ENCODE assay signal across 8 cellular contexts in the genomic region with DNA sequence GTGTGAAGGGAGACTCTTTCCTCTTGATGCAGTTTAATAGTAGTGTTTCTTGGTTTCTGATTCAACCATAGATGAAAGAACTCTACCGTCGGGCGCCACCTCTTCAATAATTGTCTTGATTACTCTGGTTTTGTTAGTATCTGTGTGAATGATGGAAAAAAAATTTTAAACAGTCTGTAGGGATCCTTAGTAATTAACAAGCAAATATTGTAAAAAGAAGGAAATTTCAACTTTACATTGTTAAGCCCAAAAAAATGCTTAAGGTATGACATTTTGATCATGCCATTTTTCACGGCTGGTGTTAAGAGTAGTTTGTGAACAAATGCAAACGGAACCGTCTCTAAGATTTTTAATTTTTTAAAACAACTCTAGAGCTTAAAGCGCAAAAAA. TPM values are rescaled to one million over a fixed set of nuclear protein-coding genes. Genes with fewer than 3 reads are reported as not detected.
DNase-seq lines count a peak whose midpoint lies in the region; ATAC-seq and TF ChIP-seq lines count a peak whose summit lies in the region.

No MANE protein-coding gene starts in this region.

- H3K9me3 Mint-ChIP-seq in activated T-cell treated with anti-CD3 and anti-CD28 coated beads, Interleukin-2, amount 50 U/mL, for 24 hours: no peaks in the 10 kb centered on the region

- DNase-seq in activated T-cell treated with anti-CD3 and anti-CD28 coated beads, Interleukin-2, amount 50 U/mL, for 24 hours: no peak
- no peak for DNase-seq in activated T-cell treated with anti-CD3 and anti-CD28 coated beads for 4 hours
- no peak for DNase-seq in ascending aorta (ENCODE audit: low spot score in 2 of 2)
- DNase-seq in tibial artery: no peak

- intact Hi-C loops in ascending aorta (cut with DNase I) (loop anchor here (5.0 kb wide), 1 partner anchor 849 kb away; no protein-coding TSS in a partner anchor), tibial artery (cut with DNase I; ENCODE audit: low total_unique reads) (no loop called here)

- peak overlapping the region; percentile 95 for H3K4me3 Mint-ChIP-seq in activated T-cell treated with anti-CD3 and anti-CD28 coated beads, Interleukin-2, amount 50 U/mL, for 24 hours

- no peak for TF ChIP-seq RAD21 in liver (IDR thresholded peaks at IDR 0.05)

- H3K36me3 Mint-ChIP-seq in activated T-cell treated with anti-CD3 and anti-CD28 coated beads, Interleukin-2, amount 50 U/mL, for 24 hours (ENCODE audit: low read depth): peaks cover 38% of the 10 kb centered on the region

- H3K4me1 ChIP-seq in ascending aorta (peaks cover 0 to 8% of the 10 kb centered on the region in 2 donors), liver (ENCODE audit: control insufficient read depth in 4 of 4, insufficient read depth in 4 of 4, low read length in 3 of 4) (peaks cover 0 to 11% (median 8%) of the 10 kb centered on the region in 4 donors), tibial artery (peaks cover 0 to 14% (median 3%) of the 10 kb centered on the region in 4 donors)

- H3K36me3 ChIP-seq in ascending aorta (peaks cover 0 to 9% of the 10 kb centered on the region in 2 donors), liver (ENCODE audit: control insufficient read depth in 4 of 4, insufficient read depth in 3 of 4, low read depth in 1 of 4, low read length in 3 of 4) (peaks cover 0 to 3% (median 1%) of the 10 kb centered on the region in 4 donors), tibial artery (peaks cover 0 to 14% (median 11%) of the 10 kb centered on the region in 3 donors)

- 23% methylated on average over 7 of the region's 7 CpGs for WGBS in liver

- peaks cover 29% of the 10 kb centered on the region for H3K4me1 Mint-ChIP-seq in activated T-cell treated with anti-CD3 and anti-CD28 coated beads, Interleukin-2, amount 50 U/mL, for 24 hours (ENCODE audit: low read depth)

- H3K4me3 ChIP-seq in ascending aorta (peak overlapping the region; percentile 79 to 92), liver (ENCODE audit: low read depth in 1 of 3, low read length in 3 of 3) (peak overlapping the region; percentile 81 to 97 (median 96)), tibial artery (peak overlapping the region; percentile 60 to 77)

- peak overlapping the region; percentile 96 for H3K27ac Mint-ChIP-seq in activated T-cell treated with anti-CD3 and anti-CD28 coated beads, Interleukin-2, amount 50 U/mL, for 24 hours

- H3K27ac ChIP-seq in ascending aorta (peak overlapping the region; percentile 81 to 91), liver (ENCODE audit: low read depth in 1 of 2, low read length in 2 of 2) (peak overlapping the region; percentile 90 to 93), tibial artery (peak overlapping the region; percentile 74 to 88)

- TF ChIP-seq CTCF in ascending aorta (IDR thresholded peaks at IDR 0.05): no peak
- TF ChIP-seq CTCF in liver (IDR thresholded peaks at IDR 0.05; ENCODE audit: low read depth, low read length, missing input control): no peak
- TF ChIP-seq CTCF in tibial artery (IDR thresholded peaks at IDR 0.05): no peak

- H3K27me3 Mint-ChIP-seq in activated T-cell treated with anti-CD3 and anti-CD28 coated beads, Interleukin-2, amount 50 U/mL, for 24 hours: peaks cover 18% of the 10 kb centered on the region

- H3K27me3 ChIP-seq in ascending aorta (no peaks in the 10 kb centered on the region), liver (ENCODE audit: control insufficient read depth in 4 of 4, insufficient read depth in 4 of 4, low read length in 3 of 4) (no peaks in the 10 kb centered on the region), tibial artery (no peaks in the 10 kb centered on the region)

- no peaks in the 10 kb centered on the region for H3K9me3 ChIP-seq in ascending aorta
- H3K9me3 ChIP-seq in liver (ENCODE audit: control insufficient read depth in 4 of 4, low read length in 3 of 4): no peaks in the 10 kb centered on the region
- no peaks in the 10 kb centered on the region for H3K9me3 ChIP-seq in tibial artery

- H3K9ac ChIP-seq in liver (ENCODE audit: low read depth in 1 of 2, low read length in 2 of 2): peak overlapping the region in 1 of 2 donors; percentile 50

- ATAC-seq in GM21576 (IDR thresholded peaks at IDR 0.05; ENCODE audit: unreplicated experiment) (no peak), GM19455 (IDR thresholded peaks at IDR 0.05; ENCODE audit: unreplicated experiment) (no peak), GM19035 (IDR thresholded peaks at IDR 0.05; ENCODE audit: unreplicated experiment) (no peak)

TF ChIP-seq in liver, 16 proteins besides CTCF, POLR2A, EP300 and RAD21:
- TF ChIP-seq HNF4A (conservative IDR thresholded peaks at IDR 0.05): no peak
- TF ChIP-seq, protein P1, sequence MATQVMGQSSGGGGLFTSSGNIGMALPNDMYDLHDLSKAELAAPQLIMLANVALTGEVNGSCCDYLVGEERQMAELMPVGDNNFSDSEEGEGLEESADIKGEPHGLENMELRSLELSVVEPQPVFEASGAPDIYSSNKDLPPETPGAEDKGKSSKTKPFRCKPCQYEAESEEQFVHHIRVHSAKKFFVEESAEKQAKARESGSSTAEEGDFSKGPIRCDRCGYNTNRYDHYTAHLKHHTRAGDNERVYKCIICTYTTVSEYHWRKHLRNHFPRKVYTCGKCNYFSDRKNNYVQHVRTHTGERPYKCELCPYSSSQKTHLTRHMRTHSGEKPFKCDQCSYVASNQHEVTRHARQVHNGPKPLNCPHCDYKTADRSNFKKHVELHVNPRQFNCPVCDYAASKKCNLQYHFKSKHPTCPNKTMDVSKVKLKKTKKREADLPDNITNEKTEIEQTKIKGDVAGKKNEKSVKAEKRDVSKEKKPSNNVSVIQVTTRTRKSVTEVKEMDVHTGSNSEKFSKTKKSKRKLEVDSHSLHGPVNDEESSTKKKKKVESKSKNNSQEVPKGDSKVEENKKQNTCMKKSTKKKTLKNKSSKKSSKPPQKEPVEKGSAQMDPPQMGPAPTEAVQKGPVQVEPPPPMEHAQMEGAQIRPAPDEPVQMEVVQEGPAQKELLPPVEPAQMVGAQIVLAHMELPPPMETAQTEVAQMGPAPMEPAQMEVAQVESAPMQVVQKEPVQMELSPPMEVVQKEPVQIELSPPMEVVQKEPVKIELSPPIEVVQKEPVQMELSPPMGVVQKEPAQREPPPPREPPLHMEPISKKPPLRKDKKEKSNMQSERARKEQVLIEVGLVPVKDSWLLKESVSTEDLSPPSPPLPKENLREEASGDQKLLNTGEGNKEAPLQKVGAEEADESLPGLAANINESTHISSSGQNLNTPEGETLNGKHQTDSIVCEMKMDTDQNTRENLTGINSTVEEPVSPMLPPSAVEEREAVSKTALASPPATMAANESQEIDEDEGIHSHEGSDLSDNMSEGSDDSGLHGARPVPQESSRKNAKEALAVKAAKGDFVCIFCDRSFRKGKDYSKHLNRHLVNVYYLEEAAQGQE (IDR thresholded peaks at IDR 0.05): no peak
- TF ChIP-seq YY1 (IDR thresholded peaks at IDR 0.05): no peak
- TF ChIP-seq FOXA2 (IDR thresholded peaks at IDR 0.05): no peak
- no peak for TF ChIP-seq MAX (IDR thresholded peaks at IDR 0.05)
- no peak for TF ChIP-seq HNF4G (IDR thresholded peaks at IDR 0.05)
- no peak for TF ChIP-seq ZBTB33 (IDR thresholded peaks at IDR 0.05)
- no peak for TF ChIP-seq TAF1 (conservative IDR thresholded peaks at IDR 0.05)
- no peak for TF ChIP-seq JUND (IDR thresholded peaks at IDR 0.05)
- TF ChIP-seq FOXA1 (IDR thresholded peaks at IDR 0.05): no peak
- TF ChIP-seq, protein P2, sequence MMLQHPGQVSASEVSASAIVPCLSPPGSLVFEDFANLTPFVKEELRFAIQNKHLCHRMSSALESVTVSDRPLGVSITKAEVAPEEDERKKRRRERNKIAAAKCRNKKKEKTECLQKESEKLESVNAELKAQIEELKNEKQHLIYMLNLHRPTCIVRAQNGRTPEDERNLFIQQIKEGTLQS (IDR thresholded peaks at IDR 0.05): no peak
- no peak for TF ChIP-seq EGR1 (IDR thresholded peaks at IDR 0.05; ENCODE audit: low read depth in 2 of 2)
- no peak for TF ChIP-seq GABPA (IDR thresholded peaks at IDR 0.05 in 1 of 2, conservative IDR thresholded peaks at IDR 0.05 in 1 of 2)
- no peak for TF ChIP-seq RXRA (IDR thresholded peaks at IDR 0.05)
- TF ChIP-seq NR2F2 (IDR thresholded peaks at IDR 0.05): no peak

RNA-seq across cellular contexts. Expression of gene KRT10, which starts 4.1 kb away (rescaled TPM):
- total RNA-seq in ascending aorta: 0.85 TPM
- 1 to 10 TPM; 1.6 to 3.4 TPM for total RNA-seq in liver
- polyA plus RNA-seq in liver: 10 to 100 TPM; 10.8 to 52.5 TPM

RNA-seq across cellular contexts. Expression of gene KRT28, which starts 18.6 kb away (rescaled TPM):
- total RNA-seq in ascending aorta (not detected), liver (not detected)
- polyA plus RNA-seq in liver: not detected

RNA-seq across cellular contexts. Expression of gene KRT27, which starts 36.0 kb away (rescaled TPM):
- not detected for total RNA-seq in ascending aorta
- total RNA-seq in liver: not detected
- not detected for polyA plus RNA-seq in liver

RNA-seq across cellular contexts. Expression of gene KRT26, which starts 46.3 kb away (rescaled TPM):
- total RNA-seq in ascending aorta (not detected), liver (not detected)
- polyA plus RNA-seq in liver: not detected

RNA-seq across cellular contexts. Expression of gene KRT12, which starts 48.7 kb away (rescaled TPM):
- total RNA-seq in ascending aorta (not detected), liver (not detected)
- not detected for polyA plus RNA-seq in liver
